In the genomic region with DNA sequence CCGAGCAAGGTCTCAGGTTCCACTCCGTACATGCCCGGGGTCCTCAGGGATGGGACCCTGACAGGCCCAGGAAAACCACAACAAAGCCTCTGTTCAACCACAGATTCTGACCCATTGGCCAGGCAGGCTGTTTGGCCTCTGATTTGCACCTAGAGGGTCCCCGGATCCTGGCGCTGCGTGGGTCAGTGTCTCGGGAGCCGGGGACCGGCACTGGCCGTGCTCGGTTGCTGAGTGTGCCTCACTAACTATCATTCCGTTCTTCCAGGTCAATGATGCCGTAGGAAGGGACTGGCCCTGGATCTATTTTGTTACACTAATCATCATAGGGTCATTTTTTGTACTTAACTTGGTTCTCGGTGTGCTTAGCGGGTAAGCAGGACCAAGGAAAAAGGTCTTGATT, we compare ENCODE assay signal across 8 cellular contexts.
"Had no signal": no experiment of that assay in that cellular context is flagged by ENCODE, and none has a peak within 500 bp of the region (broad histone marks: within the 10 kb centered on the region; RNA-seq: fewer than 3 reads in every experiment).

No MANE protein-coding gene starts in this region.

- H3K36me3 ChIP-seq: HAP-1 had no signal

- ATAC-seq: HCT116, K562 had no signal

- H3K27ac ChIP-seq: GM23248 had no signal

- H3K4me1 ChIP-seq: HAP-1 had no signal

- DNase-seq: GM23248, GOT3, H7, HFFc6, IMR-90 had no signal

- H3K4me3 ChIP-seq: GM23248, HAP-1, K562 had no signal

- H3K9me3 ChIP-seq: HAP-1 had no signal
